ENCODE assay signal across 16 cellular contexts in genomic region chr4:140090215-140090731, GRCh38.
DNase-seq lines count a peak whose midpoint lies in the region; ATAC-seq, FAIRE-seq and TF ChIP-seq lines count a peak whose summit lies in the region.
"Had no signal": no experiment of that assay in that cellular context is flagged by ENCODE, and none has a peak within 500 bp of the region (broad histone marks: within the 10 kb centered on the region; RNA-seq: fewer than 3 reads in every experiment).

No MANE protein-coding gene starts in this region.

- FAIRE-seq in endothelial cell of umbilical vein (lab: Jason Lieb, UNC), result peak; percentile 99
- FAIRE-seq: GM18507 had no signal

- no peak overlapping the region for H3K4me3 ChIP-seq in endothelial cell of umbilical vein (replicated peaks in 1 of 3; ENCODE audit: insufficient read depth in 1 of 3, low read depth in 1 of 3, low read length in 3 of 3)
- no peak overlapping the region for H3K4me3 ChIP-seq in gastroesophageal sphincter
- H3K4me3 ChIP-seq: colonic mucosa had no signal

- H4K20me1 ChIP-seq in endothelial cell of umbilical vein (replicated peaks; ENCODE audit: control insufficient read depth, extremely low read depth, insufficient read depth, low read length), result no peaks in the 10 kb centered on the region

- intact Hi-C loops in endothelial cell of umbilical vein (cut with micrococcal nuclease), result loop anchor here (1.0 to 10.0 kb wide), 10 partner anchors 10 to 1075 kb away; partner anchors contain the start of gene NOCT

- CTCF ChIA-PET in endothelial cell of umbilical vein (lab: Charles Lee), result interaction anchor here (0.8 to 2.8 kb wide), 13 partner anchors 19 to 356 kb away, joined by 3 to 22 read pairs (median 5); no protein-coding TSS in a partner anchor

- no peaks in the 10 kb centered on the region for H3K9me1 ChIP-seq in endothelial cell of umbilical vein (replicated peaks; ENCODE audit: control insufficient read depth, extremely low read depth, insufficient read depth, low read length)

- peak overlapping the region; percentile 89 for H3K27ac ChIP-seq in endothelial cell of umbilical vein (ENCODE audit: insufficient read depth, low read depth, low read length)
- no peak overlapping the region for H3K27ac ChIP-seq in gastroesophageal sphincter
- H3K27ac ChIP-seq: colonic mucosa had no signal

- BruUV-seq in endothelial cell of umbilical vein (replicated peaks; lab: Mats Ljungman, UMichigan), result no TSS peak

- TF ChIP-seq POLR2A in endothelial cell of umbilical vein (IDR thresholded peaks at IDR 0.05; ENCODE audit: low read depth, low read length) (peak; percentile 58), gastroesophageal sphincter (IDR thresholded peaks at IDR 0.05) (no peak)

- H3K27me3 ChIP-seq in endothelial cell of umbilical vein (ENCODE audit: control insufficient read depth in 2 of 2, insufficient read depth in 2 of 2, low read length in 2 of 2) (no peaks in the 10 kb centered on the region), gastroesophageal sphincter (no peaks in the 10 kb centered on the region)
- H3K27me3 ChIP-seq: colonic mucosa had no signal

- ATAC-seq in gastroesophageal sphincter, result no peak
- no peak for ATAC-seq in omental fat pad (ENCODE audit: low FRiP score)
- ATAC-seq: stimulated activated memory B cell treated with anti-CD40 and anti-IgM and Interleukin-4, amounts not matched to agents 10 μg/mL and 1 μg/mL and 100 μg/mL, for 72 hours had no signal

- WGBS in gastroesophageal sphincter (ENCODE audit: low coverage in 1 of 2), 2 donors, result 51 to 53% methylated on average over 5 of the region's 5 CpGs

- in situ Hi-C loops in GM13977 (cut with MboI; ENCODE audit: low pct_unique_long_range_greater_than_20kb, low sequenced_read_pairs, unreplicated experiment), result no loop called here

- dilution Hi-C loops in endothelial cell of umbilical vein (cut with MboI; ENCODE audit: extremely low pct_ligation_motif_present, low sequenced_read_pairs), result no loop called here

- H3K79me2 ChIP-seq in endothelial cell of umbilical vein (ENCODE audit: control insufficient read depth, insufficient read depth, low read length), result peaks cover 25% of the 10 kb centered on the region

- no peaks in the 10 kb centered on the region for H3K36me3 ChIP-seq in endothelial cell of umbilical vein (ENCODE audit: control insufficient read depth in 2 of 2, extremely low read depth in 1 of 2, insufficient read depth in 2 of 2, low read length in 2 of 2)
- no peaks in the 10 kb centered on the region for H3K36me3 ChIP-seq in gastroesophageal sphincter
- H3K36me3 ChIP-seq: colonic mucosa had no signal

- H3K9me3 ChIP-seq in endothelial cell of umbilical vein (replicated peaks; ENCODE audit: control insufficient read depth, insufficient read depth, low read length) (no peaks in the 10 kb centered on the region), gastroesophageal sphincter (no peaks in the 10 kb centered on the region)
- H3K9me3 ChIP-seq: colonic mucosa had no signal

- DNase-seq in EH (ENCODE audit: low read depth), result peak; percentile 42
- DNase-seq in OCI-M1 (lab: John Stamatoyannopoulos, UW), result peak; percentile 78
- peak; percentile 73 for DNase-seq in endothelial cell of umbilical vein (ENCODE audit: low read depth, low spot score)
- peak; percentile 78 for DNase-seq in pulmonary artery endothelial cell (ENCODE audit: low read depth, low spot score)
- DNase-seq in GM13977 (ENCODE audit: low spot score), result no peak
- DNase-seq in omental fat pad (ENCODE audit: low spot score), result no peak
- DNase-seq in activated CD8-positive, alpha-beta memory T cell treated with anti-CD3 and anti-CD28 coated beads, Interleukin-2, amount 50 U/mL, for 48 hours, result no peak
- DNase-seq: activated B cell treated with CpG ODN at 0.5 μM for 24 hours; activated naive CD8-positive, alpha-beta T cell treated with anti-CD3 and anti-CD28 coated beads, Interleukin-2, amount 10 ng/mL, durations not matched to agents 7 days and 5 days; CD4-positive, alpha-beta T cell; colonic mucosa; H9; NCI-H2107 had no signal

- H3K4me1 ChIP-seq in endothelial cell of umbilical vein (ENCODE audit: control insufficient read depth, extremely low read depth, insufficient read depth, low read length), result peaks cover 63% of the 10 kb centered on the region
- H3K4me1 ChIP-seq in gastroesophageal sphincter, result peaks cover 0 to 42% (median 0%) of the 10 kb centered on the region in 3 donors
- H3K4me1 ChIP-seq: colonic mucosa had no signal

- no peak for TF ChIP-seq EP300 in gastroesophageal sphincter (IDR thresholded peaks at IDR 0.05)

- peak overlapping the region; percentile 78 for H3K9ac ChIP-seq in endothelial cell of umbilical vein (replicated peaks; ENCODE audit: extremely low read depth, insufficient read depth, low read length)

- no peak overlapping the region for H2AFZ ChIP-seq in endothelial cell of umbilical vein (ENCODE audit: low read depth, low read length)

- TF ChIP-seq CTCF in endothelial cell of umbilical vein (IDR thresholded peaks at IDR 0.05; ENCODE audit: extremely low read depth in 1 of 2, insufficient read depth in 1 of 2, low read depth in 1 of 2, low read length in 2 of 2) (no peak), gastroesophageal sphincter (IDR thresholded peaks at IDR 0.05) (no peak), GM13977 (IDR thresholded peaks at IDR 0.05; ENCODE audit: extremely low read depth, insufficient read depth, missing control alignments) (no peak), omental fat pad (IDR thresholded peaks at IDR 0.05) (no peak)

- H3K4me2 ChIP-seq in endothelial cell of umbilical vein (ENCODE audit: insufficient read depth, low read length), result peak overlapping the region; percentile 65

- POLR2A ChIA-PET in endothelial cell of umbilical vein (lab: Charles Lee), result interaction anchor here (0.6 to 1.7 kb wide), 5 partner anchors 36 to 671 kb away, joined by 3 to 8 read pairs (median 5); no protein-coding TSS in a partner anchor

TF ChIP-seq in endothelial cell of umbilical vein, 7 proteins besides CTCF, POLR2A, EP300 and RAD21:
- peak; percentile 96 for TF ChIP-seq POLR2AphosphoS5 (IDR thresholded peaks at IDR 0.05; ENCODE audit: insufficient read depth, low read depth, low read length)
- TF ChIP-seq, protein P1, sequence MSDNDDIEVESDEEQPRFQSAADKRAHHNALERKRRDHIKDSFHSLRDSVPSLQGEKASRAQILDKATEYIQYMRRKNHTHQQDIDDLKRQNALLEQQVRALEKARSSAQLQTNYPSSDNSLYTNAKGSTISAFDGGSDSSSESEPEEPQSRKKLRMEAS (IDR thresholded peaks at IDR 0.05; ENCODE audit: insufficient read depth, insufficient read length), result no peak
- peak; percentile 95 for TF ChIP-seq JUN (IDR thresholded peaks at IDR 0.05; ENCODE audit: borderline replicate concordance, insufficient read depth, insufficient read length, low read depth)
- TF ChIP-seq GATA2 (IDR thresholded peaks at IDR 0.05; ENCODE audit: insufficient read depth, insufficient read length, low read depth, low read length), result peak; percentile 91
- peak; percentile 92 for TF ChIP-seq FOS (IDR thresholded peaks at IDR 0.05; ENCODE audit: borderline replicate concordance, insufficient read depth, low read length)
- TF ChIP-seq MYC (IDR thresholded peaks at IDR 0.05; ENCODE audit: low read depth, low read length), result no peak
- no peak for TF ChIP-seq EZH2 (IDR thresholded peaks at IDR 0.05; ENCODE audit: borderline replicate concordance, low read depth, low read length, severe bottlenecking)

Comparison
In these comparisons a context has a peak if more than half of its experiments do, and no peak if none do; other contexts are left out.
1. DNase-seq: peak in EH (single experiment), OCI-M1 (single experiment), endothelial cell of umbilical vein (single experiment) and pulmonary artery endothelial cell (single experiment); none in GM13977 (single experiment), omental fat pad (single experiment) and activated CD8-positive, alpha-beta memory T cell treated with anti-CD3 and anti-CD28 coated beads, Interleukin-2, amount 50 U/mL, for 48 hours (single experiment).